In the genomic region with DNA sequence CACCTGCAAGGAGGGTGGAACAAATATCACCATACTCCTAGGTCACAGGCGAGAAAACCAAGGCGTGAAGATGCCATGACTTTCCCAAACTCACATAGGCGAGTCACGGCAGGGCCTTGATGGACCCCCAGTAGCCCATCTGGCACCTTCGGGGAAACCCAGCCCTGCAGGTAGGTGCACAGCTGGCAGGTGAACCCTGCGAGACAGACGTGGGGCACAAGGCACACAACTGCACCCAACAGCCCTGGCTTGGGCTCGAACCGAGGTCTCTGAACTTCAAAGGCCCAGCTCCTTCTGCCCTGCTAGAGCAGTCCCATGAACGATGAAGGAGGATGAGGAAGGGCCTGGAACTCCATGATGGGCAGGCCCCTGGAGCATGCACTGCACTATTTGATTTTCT, we compare ENCODE assay signal across 33 cellular contexts.
DNase-seq lines count a peak whose midpoint lies in the region; FAIRE-seq and TF ChIP-seq lines count a peak whose summit lies in the region.
"Had no signal": no experiment of that assay in that cellular context is flagged by ENCODE, and none has a peak within 500 bp of the region (broad histone marks: within the 10 kb centered on the region; RNA-seq: fewer than 3 reads in every experiment).

No MANE protein-coding gene starts in this region.

- DNase-seq in kidney = peak; percentile 46
- DNase-seq in posterior vena cava (ENCODE audit: low spot score) = peak; percentile 72
- DNase-seq in spleen = peak; percentile 66
- no peak for DNase-seq in osteoblast (ENCODE audit: insufficient read length, low spot score, missing footprints)
- DNase-seq in globus pallidus (ENCODE audit: low spot score) = no peak
- DNase-seq in KBM-7 = no peak
- DNase-seq: 8988T; ACHN; AML-193; BE2C; C1 segment of cervical spinal cord; Caco-2; Calu3; CD4-positive, alpha-beta memory T cell; CD4-positive, alpha-beta T cell; CD4-positive, CD25-positive, alpha-beta regulatory T cell; CD8-positive, alpha-beta memory T cell; CD8-positive, alpha-beta T cell; COR-L47; DMS 273 treated with DMSO at 0.1 percent for 48 hours; DMS153; DMS53; DMS79; DMS79 treated with DMSO at 0.1 percent for 48 hours; DND-41; EL had no signal

- H3K27ac ChIP-seq in kidney (ENCODE audit: low read depth in 2 of 2, low read length in 2 of 2) = no peak overlapping the region
- H3K27ac ChIP-seq in spleen = no peak overlapping the region
- H3K27ac ChIP-seq in osteoblast (ENCODE audit: low read depth, low read length) = no peak overlapping the region
- H3K27ac ChIP-seq: 22Rv1; A549; BLaER1; BLaER1 treated with 17β-estradiol and CSF1 and Interleukin-3, amounts not matched to agents 10 nM and 100 nM; C4-2B had no signal

- H3K4me2 ChIP-seq in osteoblast (ENCODE audit: insufficient read depth, low read length) = no peak overlapping the region
- H3K4me2 ChIP-seq: A549; BLaER1; BLaER1 treated with 17β-estradiol and CSF1 and Interleukin-3, amounts not matched to agents 10 nM and 100 nM had no signal

- in situ Hi-C loops in KBM-7 (cut with MboI; ENCODE audit: low pct_unique_long_range_greater_than_20kb, low sequenced_read_pairs) = no loop called here

- H3K9ac ChIP-seq in kidney (ENCODE audit: low read length in 2 of 2) = no peak overlapping the region
- H3K9ac ChIP-seq: BLaER1; BLaER1 treated with 17β-estradiol and CSF1 and Interleukin-3, amounts not matched to agents 10 nM and 100 nM had no signal

- WGBS in spleen, 5 donors = 87 to 94% (median 92%) methylated on average over 4 to 10 of the region's 10 CpGs

- H3K36me3 ChIP-seq in kidney (ENCODE audit: control insufficient read depth in 1 of 2, insufficient read depth in 2 of 2, low read length in 2 of 2) = no peaks in the 10 kb centered on the region
- H3K36me3 ChIP-seq in spleen = no peaks in the 10 kb centered on the region
- H3K36me3 ChIP-seq in osteoblast (ENCODE audit: insufficient read depth, low read length) = no peaks in the 10 kb centered on the region
- H3K36me3 ChIP-seq: BE2C; BLaER1; BLaER1 treated with 17β-estradiol and CSF1 and Interleukin-3, amounts not matched to agents 10 nM and 100 nM had no signal

- no peak for TF ChIP-seq CTCF in kidney (IDR thresholded peaks at IDR 0.05; ENCODE audit: borderline replicate concordance, extremely low read depth, insufficient read depth)
- no peak for TF ChIP-seq CTCF in spleen (IDR thresholded peaks at IDR 0.05 in 8 of 11, conservative IDR thresholded peaks at IDR 0.05 in 3 of 11)
- no peak for TF ChIP-seq CTCF in osteoblast (IDR thresholded peaks at IDR 0.05; ENCODE audit: extremely low read depth, low read depth, low read length)

- intact Hi-C loops in kidney (cut with DNase I) = no loop called here
- intact Hi-C loops in posterior vena cava (cut with DNase I) = no loop called here
- intact Hi-C loops in spleen (cut with DNase I; ENCODE audit: low total_unique reads) = loop anchor here (10.0 kb wide), 1 partner anchor 74 kb away; no protein-coding TSS in a partner anchor

- no peak for FAIRE-seq in kidney (lab: Jason Lieb, UNC)
- FAIRE-seq: A204.1, A549, D721Med had no signal

- H3K4me1 ChIP-seq in kidney (ENCODE audit: control insufficient read depth in 1 of 2, insufficient read depth in 1 of 2, low read depth in 1 of 2, low read length in 2 of 2) (no peaks in the 10 kb centered on the region), spleen (peaks cover 0 to 7% (median 0%) of the 10 kb centered on the region in 6 donors), osteoblast (ENCODE audit: insufficient read depth, low read length) (no peaks in the 10 kb centered on the region)
- H3K4me1 ChIP-seq: A549, BE2C, Caco-2 had no signal

- H3K4me3 ChIP-seq in kidney (ENCODE audit: low read length in 2 of 2) = no peak overlapping the region
- H3K4me3 ChIP-seq in spleen = no peak overlapping the region
- no peak overlapping the region for H3K4me3 ChIP-seq in osteoblast (ENCODE audit: insufficient read depth, low read length)
- H3K4me3 ChIP-seq: A549; BLaER1; BLaER1 treated with 17β-estradiol and CSF1 and Interleukin-3, amounts not matched to agents 10 nM and 100 nM had no signal

- TF ChIP-seq POLR2A in spleen (IDR thresholded peaks at IDR 0.05) = no peak

- H3K9me3 ChIP-seq in kidney (ENCODE audit: control insufficient read depth in 1 of 2, low read length in 2 of 2) (no peaks in the 10 kb centered on the region), spleen (no peaks in the 10 kb centered on the region), osteoblast (ENCODE audit: low read depth, low read length) (no peaks in the 10 kb centered on the region)
- H3K9me3 ChIP-seq: A549, BE2C, Caco-2 had no signal

- H3K27me3 ChIP-seq in spleen (replicated peaks in 1 of 7) = no peaks in the 10 kb centered on the region
- no peaks in the 10 kb centered on the region for H3K27me3 ChIP-seq in osteoblast (ENCODE audit: insufficient read depth, low read length)
- H3K27me3 ChIP-seq: BE2C; BLaER1; BLaER1 treated with 17β-estradiol and CSF1 and Interleukin-3, amounts not matched to agents 10 nM and 100 nM had no signal

- H3K79me2 ChIP-seq in osteoblast (ENCODE audit: insufficient read depth, low read length) = no peaks in the 10 kb centered on the region

- no peak overlapping the region for H2AFZ ChIP-seq in osteoblast (ENCODE audit: low read length)

- H4K20me1 ChIP-seq in osteoblast (ENCODE audit: insufficient read depth, low read length) = no peaks in the 10 kb centered on the region
- H4K20me1 ChIP-seq: BLaER1; BLaER1 treated with 17β-estradiol and CSF1 and Interleukin-3, amounts not matched to agents 10 nM and 100 nM had no signal

Comparison
In these comparisons a context has a peak if more than half of its experiments do, and no peak if none do; other contexts are left out.
1. DNase-seq: peak in kidney (single experiment), posterior vena cava (single experiment) and spleen (single experiment); none in osteoblast (single experiment), globus pallidus (single experiment) and KBM-7 (single experiment).